ENCODE assay signal across 8 cellular contexts in genomic region chr6:137641474-137642077, GRCh38.
DNase-seq lines count a peak whose midpoint lies in the region; ATAC-seq, FAIRE-seq and TF ChIP-seq lines count a peak whose summit lies in the region.

No MANE protein-coding gene starts in this region.

- H3K9me3 ChIP-seq in WERI-Rb-1 (ENCODE audit: severe bottlenecking), result no peaks in the 10 kb centered on the region

- TF ChIP-seq CTCF in WERI-Rb-1 (IDR thresholded peaks at IDR 0.05; ENCODE audit: low read depth, low read length) (peak; percentile 62), bronchial epithelial cell (IDR thresholded peaks at IDR 0.05; ENCODE audit: insufficient read depth, low read length, severe bottlenecking) (peak; percentile 61), kidney epithelial cell (IDR thresholded peaks at IDR 0.05; ENCODE audit: insufficient read depth, low read length, poor library complexity, severe bottlenecking) (peak; percentile 69)

- no peak overlapping the region for H3K4me3 ChIP-seq in WERI-Rb-1 (ENCODE audit: low read depth, low read length)
- H3K4me3 ChIP-seq in bronchial epithelial cell (ENCODE audit: low read depth, low read length), result no peak overlapping the region
- H3K4me3 ChIP-seq in kidney epithelial cell (ENCODE audit: low read depth, low read length), result no peak overlapping the region

- H3K27ac ChIP-seq in WERI-Rb-1, result no peak overlapping the region

- H3K27me3 ChIP-seq in WERI-Rb-1 (ENCODE audit: insufficient read depth, low read depth, severe bottlenecking), result no peaks in the 10 kb centered on the region
- no peaks in the 10 kb centered on the region for H3K27me3 ChIP-seq in bronchial epithelial cell (ENCODE audit: control insufficient read depth, insufficient read depth, low read length)
- no peaks in the 10 kb centered on the region for H3K27me3 ChIP-seq in kidney epithelial cell (ENCODE audit: control insufficient read depth, insufficient read depth, low read length)

- no peaks in the 10 kb centered on the region for H3K36me3 ChIP-seq in WERI-Rb-1
- H3K36me3 ChIP-seq in bronchial epithelial cell (ENCODE audit: control insufficient read depth, insufficient read depth, low read length), result no peaks in the 10 kb centered on the region
- H3K36me3 ChIP-seq in kidney epithelial cell (ENCODE audit: control insufficient read depth, insufficient read depth, low read length), result no peaks in the 10 kb centered on the region

- peak; percentile 46 for DNase-seq in NCI-H2107 treated with DMSO at 0.1 percent for 48 hours (lab: John Stamatoyannopoulos, UW; ENCODE audit: unreplicated experiment)
- peak; percentile 57 for DNase-seq in WERI-Rb-1
- DNase-seq in bronchial epithelial cell (ENCODE audit: low read depth), result peak; percentile 65
- peak; percentile 28 for DNase-seq in kidney epithelial cell (ENCODE audit: low read depth)
- peak; percentile 44 to 49 for DNase-seq in stimulated activated CD4-positive, alpha-beta T cell treated with anti-CD3 and anti-CD28 coated beads, Interleukin-2, amount 100 ng/mL, for 48 hours
- DNase-seq in T1000 (lab: John Stamatoyannopoulos, UW), result no peak

- peak; percentile 80 for FAIRE-seq in G401.6 (lab: Jason Lieb, UNC)
- FAIRE-seq in bronchial epithelial cell (lab: Jason Lieb, UNC), result no peak

- peak; percentile 50 for ATAC-seq in HG02852 (IDR thresholded peaks at IDR 0.05; ENCODE audit: unreplicated experiment)
